18 cellular contexts compared by ENCODE assay signal in genomic region chr12:80100566-80100965, GRCh38. TPM values are rescaled to one million over a fixed set of nuclear protein-coding genes. Genes with fewer than 3 reads are reported as not detected.
DNase-seq lines count a peak whose midpoint lies in the region; ATAC-seq and TF ChIP-seq lines count a peak whose summit lies in the region.
"Had no signal": no experiment of that assay in that cellular context is flagged by ENCODE, and none has a peak within 500 bp of the region (broad histone marks: within the 10 kb centered on the region; RNA-seq: fewer than 3 reads in every experiment).

No MANE protein-coding gene starts in this region.

- dilution Hi-C loops in IMR-90 (cut with HindIII; ENCODE audit: low sequenced_read_pairs, unreplicated experiment), result no loop called here

- no peaks in the 10 kb centered on the region for H4K20me1 ChIP-seq in IMR-90 (ENCODE audit: insufficient read depth, low read length)
- H4K20me1 ChIP-seq in hepatocyte (ENCODE audit: insufficient read depth, poor library complexity, severe bottlenecking), result no peaks in the 10 kb centered on the region

- H4K5ac ChIP-seq in IMR-90 (ENCODE audit: low read depth, low read length), result no peak overlapping the region

- H3K4me1 Mint-ChIP-seq in T-helper 2 cell treated with Interferon-gamma antibody and Interleukin-4, amounts not matched to agents 5 μg/mL and 100 μg/mL, for 36 hours (ENCODE audit: low read depth), result no peaks in the 10 kb centered on the region
- H3K4me1 Mint-ChIP-seq: natural killer cell had no signal

- POLR2A ChIA-PET in IMR-90 (lab: Charles Lee; ENCODE audit: unreplicated experiment), result no interaction called here

- H2BK5ac ChIP-seq in IMR-90 (ENCODE audit: low read depth, low read length, poor library complexity, severe bottlenecking), result no peak overlapping the region

- no peaks in the 10 kb centered on the region for H3K27me3 ChIP-seq in IMR-90 (ENCODE audit: control insufficient read depth, insufficient read depth, low read length)
- no peaks in the 10 kb centered on the region for H3K27me3 ChIP-seq in dorsolateral prefrontal cortex
- no peaks in the 10 kb centered on the region for H3K27me3 ChIP-seq in hepatocyte
- H3K27me3 ChIP-seq in uterus, result no peaks in the 10 kb centered on the region
- H3K27me3 ChIP-seq: spleen had no signal

- no peaks in the 10 kb centered on the region for H3K9me3 Mint-ChIP-seq in T-helper 2 cell treated with Interferon-gamma antibody and Interleukin-4, amounts not matched to agents 5 μg/mL and 100 μg/mL, for 36 hours
- H3K9me3 Mint-ChIP-seq: natural killer cell had no signal

- no peaks in the 10 kb centered on the region for H3K79me2 ChIP-seq in hepatocyte

- H2BK120ac ChIP-seq in IMR-90 (ENCODE audit: low read depth, low read length), result no peak overlapping the region

- no peak overlapping the region for H3K23ac ChIP-seq in IMR-90 (ENCODE audit: low read depth, low read length)

- no peak overlapping the region for H3K18ac ChIP-seq in IMR-90 (ENCODE audit: low read depth, low read length)

- H2AK9ac ChIP-seq in IMR-90 (replicated peaks; ENCODE audit: low read depth, low read length, poor library complexity), result no peak overlapping the region

- H4K91ac ChIP-seq in IMR-90 (ENCODE audit: insufficient read depth, low read depth, low read length), result no peak overlapping the region

- H3K27me3 Mint-ChIP-seq in T-helper 2 cell treated with Interferon-gamma antibody and Interleukin-4, amounts not matched to agents 5 μg/mL and 100 μg/mL, for 36 hours (ENCODE audit: low read depth), result peaks cover under 1% of the 10 kb centered on the region

- no peaks in the 10 kb centered on the region for H3K9me2 ChIP-seq in hepatocyte (replicated peaks; ENCODE audit: insufficient read depth)

- H2BK20ac ChIP-seq in IMR-90 (ENCODE audit: low read depth, low read length), result no peak overlapping the region

- intact Hi-C loops in IMR-90 (cut with micrococcal nuclease), result no loop called here
- intact Hi-C loops in dorsolateral prefrontal cortex (cut with DNase I), result no loop called here
- intact Hi-C loops in uterus (cut with DNase I; ENCODE audit: low total_unique reads), result no loop called here
- intact Hi-C loops in left ventricle myocardium superior (cut with micrococcal nuclease), result no loop called here

- H2AK5ac ChIP-seq in IMR-90 (ENCODE audit: low read depth, low read length), result no peak overlapping the region

- H3K14ac ChIP-seq in IMR-90 (replicated peaks; ENCODE audit: low read depth, low read length), result no peak overlapping the region

- H3K4me3 Mint-ChIP-seq in T-helper 2 cell treated with Interferon-gamma antibody and Interleukin-4, amounts not matched to agents 5 μg/mL and 100 μg/mL, for 36 hours, result no peak overlapping the region
- H3K4me3 Mint-ChIP-seq: memory B cell, natural killer cell had no signal

- H3K36me3 Mint-ChIP-seq in T-helper 2 cell treated with Interferon-gamma antibody and Interleukin-4, amounts not matched to agents 5 μg/mL and 100 μg/mL, for 36 hours (ENCODE audit: low read depth), result no peaks in the 10 kb centered on the region
- H3K36me3 Mint-ChIP-seq: memory B cell, natural killer cell had no signal

- no peak overlapping the region for H2BK15ac ChIP-seq in IMR-90 (ENCODE audit: low read depth, low read length)

- H3K4me2 ChIP-seq in IMR-90 (ENCODE audit: low read depth, low read length) (peak overlapping the region; percentile 32; the same call in 1 of the 2 replicates), hepatocyte (peak overlapping the region; percentile 5)
- H3K4me2 ChIP-seq: KMS-11, PC-9 had no signal

- H3K9me1 ChIP-seq in IMR-90 (ENCODE audit: insufficient read depth, low read length), result no peaks in the 10 kb centered on the region; the same call in 1 of the 2 replicates

- CTCF ChIA-PET in IMR-90 (lab: Yijun Ruan, JAX), result no interaction called here

- no peaks in the 10 kb centered on the region for H3K79me1 ChIP-seq in IMR-90 (ENCODE audit: low read depth in 1 of 2, low read length in 2 of 2)

- TF ChIP-seq CTCF in IMR-90 (conservative IDR thresholded peaks at IDR 0.05; ENCODE audit: low read depth, low read length) (no peak), dorsolateral prefrontal cortex (IDR thresholded peaks at IDR 0.05 in 54 of 56, conservative IDR thresholded peaks at IDR 0.05 in 2 of 56; ENCODE audit: low read depth in 1 of 56, partially characterized antibody in 56 of 56) (no peak), hepatocyte (IDR thresholded peaks at IDR 0.05; ENCODE audit: poor library complexity) (no peak), uterus (IDR thresholded peaks at IDR 0.05) (no peak)

- H4K8ac ChIP-seq in IMR-90 (ENCODE audit: low read depth in 2 of 2, low read length in 2 of 2), result no peak overlapping the region

- H3K27ac Mint-ChIP-seq in T-helper 2 cell treated with Interferon-gamma antibody and Interleukin-4, amounts not matched to agents 5 μg/mL and 100 μg/mL, for 36 hours, result no peak overlapping the region
- H3K27ac Mint-ChIP-seq: memory B cell, natural killer cell had no signal

- ATAC-seq in IMR-90 (ENCODE audit: low read depth), result peak; percentile 75
- ATAC-seq in left ventricle myocardium superior, result no peak
- ATAC-seq: natural killer cell had no signal

- no TSS peak for BruUV-seq in IMR-90 (replicated peaks; lab: Mats Ljungman, UMichigan)

- no peak overlapping the region for H3K4me3 ChIP-seq in IMR-90 (ENCODE audit: insufficient read depth, low read depth, low read length)
- peak overlapping the region in 1 of 59 donors; percentile 11 for H3K4me3 ChIP-seq in dorsolateral prefrontal cortex
- H3K4me3 ChIP-seq in hepatocyte, result no peak overlapping the region
- H3K4me3 ChIP-seq in uterus, result no peak overlapping the region
- H3K4me3 ChIP-seq: PC-9, spleen had no signal

- TF ChIP-seq RAD21 in IMR-90 (IDR thresholded peaks at IDR 0.05; ENCODE audit: low read length), result no peak

- H3K4ac ChIP-seq in IMR-90 (ENCODE audit: low read depth, low read length), result no peak overlapping the region

- DNase-seq in IMR-90 (peak; percentile 77), dorsolateral prefrontal cortex (no peak), hepatocyte (ENCODE audit: low spot score) (no peak), uterus (no peak), left ventricle myocardium superior (no peak), NCI-H82 treated with DMSO at 0.1 percent for 48 hours (lab: John Stamatoyannopoulos, UW; ENCODE audit: unreplicated experiment) (no peak)
- no peak for DNase-seq in T-helper 2 cell treated with Interferon-gamma antibody and Interleukin-4, amounts not matched to agents 5 μg/mL and 100 μg/mL, for 36 hours (ENCODE audit: low spot score)
- DNase-seq: activated CD4-positive, alpha-beta T cell treated with anti-CD3 and anti-CD28 coated beads for 48 hours; activated gamma-delta T cell; amygdala; natural killer cell; NCI-H1048; NCI-H2107; PC-9; spleen had no signal

- H3K9me3 ChIP-seq in IMR-90 (ENCODE audit: control insufficient read depth, insufficient read depth, low read length) (no peaks in the 10 kb centered on the region), hepatocyte (ENCODE audit: low read depth) (no peaks in the 10 kb centered on the region), uterus (no peaks in the 10 kb centered on the region)
- H3K9me3 ChIP-seq: spleen had no signal

- H3K27ac ChIP-seq in IMR-90 (ENCODE audit: insufficient read depth, low read length) (no peak overlapping the region), dorsolateral prefrontal cortex (peak overlapping the region in 41 of 59 donors; percentile 1 to 83 (median 55)), hepatocyte (no peak overlapping the region), uterus (peak overlapping the region; percentile 16 to 39)
- H3K27ac ChIP-seq: C4-2B, KMS-11, PC-9, spleen had no signal

- WGBS in IMR-90 (ENCODE audit: extremely low coverage in 2 of 2, insufficient read length in 1 of 2), 2 experiments, result no CpG with 5 or more reads among the region's 2 CpGs
- 70% methylated on average over 2 of the region's 2 CpGs for WGBS in hepatocyte (ENCODE audit: low lambda C conversion rate, missing lambda C conversion rate)

- H2AFZ ChIP-seq in IMR-90 (replicated peaks; ENCODE audit: low read length, poor library complexity) (no peak overlapping the region), hepatocyte (peak overlapping the region; percentile 17)
- H2AFZ ChIP-seq: PC-9 had no signal

- H3K56ac ChIP-seq in IMR-90 (ENCODE audit: extremely low read depth, insufficient read depth, low read length), result no peak overlapping the region

- in situ Hi-C loops in IMR-90 (cut with MboI; ENCODE audit: low sequenced_read_pairs), result no loop called here

- TF ChIP-seq POLR2A in IMR-90 (IDR thresholded peaks at IDR 0.05; ENCODE audit: low read depth, low read length) (no peak), uterus (IDR thresholded peaks at IDR 0.05) (no peak)

- H3K4me1 ChIP-seq in IMR-90 (ENCODE audit: control insufficient read depth, insufficient read depth, low read length), result no peaks in the 10 kb centered on the region
- H3K4me1 ChIP-seq in hepatocyte (ENCODE audit: insufficient read depth), result no peaks in the 10 kb centered on the region
- no peaks in the 10 kb centered on the region for H3K4me1 ChIP-seq in uterus
- H3K4me1 ChIP-seq: spleen had no signal

- H3K36me3 ChIP-seq in IMR-90 (ENCODE audit: control insufficient read depth, insufficient read depth, low read length), result no peaks in the 10 kb centered on the region
- H3K36me3 ChIP-seq in hepatocyte (replicated peaks; ENCODE audit: insufficient read depth, low read depth), result no peaks in the 10 kb centered on the region
- no peaks in the 10 kb centered on the region for H3K36me3 ChIP-seq in uterus
- H3K36me3 ChIP-seq: spleen had no signal

- H3K9ac ChIP-seq in IMR-90 (ENCODE audit: low read depth, low read length), result no peak overlapping the region
- H3K9ac ChIP-seq: KMS-11 had no signal

TF ChIP-seq in IMR-90, 13 proteins besides CTCF, POLR2A, EP300 and RAD21 (continues in another document):
- no peak for TF ChIP-seq USF2 (IDR thresholded peaks at IDR 0.05; ENCODE audit: low read depth, low read length)

RNA-seq across cellular contexts. Expression of gene OTOGL, which starts 1.2 kb away (rescaled TPM):
- total RNA-seq in IMR-90 (2012; rRNA removed) (0.18 and 0.28 TPM in 2 replicates), dorsolateral prefrontal cortex (10 to 100 TPM in 8 of 120 experiments, 1 to 10 TPM in 111, under 1 TPM in 1; 0.79 to 16.0 (median 5.6) TPM), hepatocyte (0.33 and 0.44 TPM in 2 replicates), uterus (1 to 10 TPM in 2 of 4 donors, under 1 TPM in 2; 0.26 to 1.8 (median 1.2) TPM), left ventricle myocardium superior (0.27 TPM)
- polyA plus RNA-seq in IMR-90 (2012; rRNA removed) (0.07 and 0.10 TPM in 2 replicates), hepatocyte (not detected in 2 replicates)
- 0.02 and 0.06 TPM in 2 replicates for polyA plus RNA-seq in IMR-90 (2012; cell fraction: cytosol; rRNA removed)
- 0.01 and 0.21 TPM in 2 replicates for polyA plus RNA-seq in IMR-90 (2012; cell fraction: nucleus; rRNA removed; ENCODE audit: low replicate concordance)
- total RNA-seq: natural killer cell, PC-9 had no signal

Comparison
In these comparisons a context has a peak if more than half of its experiments do, and no peak if none do; other contexts are left out.
1. H3K27ac ChIP-seq: peak in dorsolateral prefrontal cortex (41 of 59) and uterus (2 of 2); none in IMR-90 (single experiment) and hepatocyte (single experiment).